8 cellular contexts compared by ENCODE assay signal in the genomic region with DNA sequence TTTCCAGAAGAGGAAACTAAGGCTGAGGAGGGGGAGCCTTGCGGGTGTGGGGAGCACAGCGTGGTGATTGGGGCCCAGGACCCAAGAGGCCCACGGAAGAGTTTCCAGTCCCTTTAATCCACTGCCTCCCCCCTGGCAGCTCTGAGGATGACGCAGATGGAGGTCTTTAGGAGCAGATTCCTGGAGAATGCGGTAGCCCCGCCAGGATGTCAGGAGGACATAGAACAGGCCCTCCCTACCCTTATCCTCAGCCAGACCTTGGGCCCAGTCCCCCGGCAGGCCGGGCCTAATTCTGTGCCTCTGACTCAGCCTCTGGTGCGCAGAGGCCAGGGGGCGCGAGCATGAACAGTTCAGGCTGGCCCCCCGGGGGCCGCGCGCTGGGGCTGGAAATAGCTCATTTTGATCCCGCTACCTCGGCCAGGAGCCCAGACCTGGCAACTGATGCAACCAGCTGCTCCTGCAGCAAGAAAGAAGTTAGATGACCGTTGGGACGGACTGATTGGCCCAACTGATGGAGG. TPM values are rescaled to one million over a fixed set of nuclear protein-coding genes. Genes with fewer than 3 reads are reported as not detected.
A peak's percentile ranks its signal among the peaks of the same experiment; 100 is the strongest.
DNase-seq lines count a peak whose midpoint lies in the region; ATAC-seq and TF ChIP-seq lines count a peak whose summit lies in the region.

No MANE protein-coding gene starts in this region.

- peak; percentile 93 for DNase-seq in ELF-1 (ENCODE audit: low read depth, low spot score)
- DNase-seq in activated CD4-positive, alpha-beta memory T cell treated with anti-CD3 and anti-CD28 coated beads, Interleukin-2, amount 10 ng/mL, durations not matched to agents 7 days and 5 days, result peak; percentile 41
- peak; percentile 95 for DNase-seq in fibroblast of pulmonary artery (ENCODE audit: low read depth)
- no peak for DNase-seq in GM13976 (ENCODE audit: low spot score)
- no peak for DNase-seq in stimulated activated CD4-positive, alpha-beta T cell treated with anti-CD3 and anti-CD28 coated beads, Interleukin-4, amount 100 ng/mL, for 4 hours

- ATAC-seq in HG03378 (IDR thresholded peaks at IDR 0.05; ENCODE audit: unreplicated experiment) (peak; percentile 2), GM21390 (IDR thresholded peaks at IDR 0.05; ENCODE audit: unreplicated experiment) (no peak)

- POLR2A ChIA-PET in activated CD4-positive, alpha-beta memory T cell treated with anti-CD3 and anti-CD28 coated beads, Interleukin-2, amount 10 ng/mL, durations not matched to agents 7 days and 5 days (lab: Charles Lee), result interaction anchor here (0.9 to 2.4 kb wide), 6 partner anchors 9 to 55 kb away, joined by 3 to 11 read pairs (median 4); partner anchors contain the start of genes IGFLR1, LIN37, PSENEN and U2AF1L4

- peaks cover 38% of the 10 kb centered on the region for H3K4me1 Mint-ChIP-seq in activated CD4-positive, alpha-beta memory T cell treated with anti-CD3 and anti-CD28 coated beads, Interleukin-2, amount 10 ng/mL, durations not matched to agents 7 days and 5 days
- peaks cover 32% of the 10 kb centered on the region for H3K4me1 Mint-ChIP-seq in nephron

- H3K27ac Mint-ChIP-seq in activated CD4-positive, alpha-beta memory T cell treated with anti-CD3 and anti-CD28 coated beads, Interleukin-2, amount 10 ng/mL, durations not matched to agents 7 days and 5 days, result peak overlapping the region; percentile 89
- H3K27ac Mint-ChIP-seq in nephron, result peak overlapping the region; percentile 95 to 98 (median 95)

- H3K4me3 Mint-ChIP-seq in activated CD4-positive, alpha-beta memory T cell treated with anti-CD3 and anti-CD28 coated beads, Interleukin-2, amount 10 ng/mL, durations not matched to agents 7 days and 5 days, result peak overlapping the region; percentile 85
- H3K4me3 Mint-ChIP-seq in nephron, result peak overlapping the region; percentile 92 to 97 (median 95)

- H3K36me3 Mint-ChIP-seq in activated CD4-positive, alpha-beta memory T cell treated with anti-CD3 and anti-CD28 coated beads, Interleukin-2, amount 10 ng/mL, durations not matched to agents 7 days and 5 days (ENCODE audit: low read depth), result peaks cover 31% of the 10 kb centered on the region
- peaks cover 26% of the 10 kb centered on the region for H3K36me3 Mint-ChIP-seq in nephron (ENCODE audit: low read depth)

- H3K9me3 Mint-ChIP-seq in activated CD4-positive, alpha-beta memory T cell treated with anti-CD3 and anti-CD28 coated beads, Interleukin-2, amount 10 ng/mL, durations not matched to agents 7 days and 5 days, result no peaks in the 10 kb centered on the region
- no peaks in the 10 kb centered on the region for H3K9me3 Mint-ChIP-seq in nephron

- in situ Hi-C loops in GM13976 (cut with MboI; ENCODE audit: low sequenced_read_pairs, unreplicated experiment), result no loop called here

- no peaks in the 10 kb centered on the region for H3K27me3 Mint-ChIP-seq in activated CD4-positive, alpha-beta memory T cell treated with anti-CD3 and anti-CD28 coated beads, Interleukin-2, amount 10 ng/mL, durations not matched to agents 7 days and 5 days
- H3K27me3 Mint-ChIP-seq in nephron (ENCODE audit: low read depth), result peaks cover 11% of the 10 kb centered on the region

- no peak for TF ChIP-seq CTCF in fibroblast of pulmonary artery (IDR thresholded peaks at IDR 0.05; ENCODE audit: low read length, missing control alignments)
- no peak for TF ChIP-seq CTCF in nephron (IDR thresholded peaks at IDR 0.05; ENCODE audit: unreplicated experiment in 3 of 3)
- no peak for TF ChIP-seq CTCF in GM13976 (IDR thresholded peaks at IDR 0.05; ENCODE audit: borderline replicate concordance, control extremely low read depth, extremely low read depth, insufficient read depth, missing control alignments)

- H3K4me3 ChIP-seq in fibroblast of pulmonary artery (replicated peaks; ENCODE audit: low read depth, low read length), result peak overlapping the region; percentile 59

- CTCF ChIA-PET in activated CD4-positive, alpha-beta memory T cell treated with anti-CD3 and anti-CD28 coated beads, Interleukin-2, amount 10 ng/mL, durations not matched to agents 7 days and 5 days (lab: Charles Lee), result interaction anchor here (0.9 to 1.6 kb wide), 3 partner anchors 9 to 174 kb away, joined by 3 to 6 read pairs (median 3); partner anchors contain the start of gene LIN37

RNA-seq across cellular contexts. Expression of gene HSPB6, which starts 0.5 kb away (rescaled TPM):
- under 1 TPM in 1 of 2 experiments, not detected in 1; 0.48 TPM for total RNA-seq in activated CD4-positive, alpha-beta memory T cell treated with anti-CD3 and anti-CD28 coated beads, Interleukin-2, amount 10 ng/mL, durations not matched to agents 7 days and 5 days

RNA-seq across cellular contexts. Expression of gene PROSER3, which starts 0.7 kb away (rescaled TPM):
- 10 to 100 TPM; 47.1 to 52.4 TPM for total RNA-seq in activated CD4-positive, alpha-beta memory T cell treated with anti-CD3 and anti-CD28 coated beads, Interleukin-2, amount 10 ng/mL, durations not matched to agents 7 days and 5 days

RNA-seq across cellular contexts. Expression of gene LIN37, which starts 8.9 kb away (rescaled TPM):
- 10 to 100 TPM; 13.1 to 16.2 TPM for total RNA-seq in activated CD4-positive, alpha-beta memory T cell treated with anti-CD3 and anti-CD28 coated beads, Interleukin-2, amount 10 ng/mL, durations not matched to agents 7 days and 5 days

RNA-seq across cellular contexts. Expression of gene PSENEN, which starts 11.8 kb away (rescaled TPM):
- 10 to 100 TPM; 48.1 to 51.3 TPM for total RNA-seq in activated CD4-positive, alpha-beta memory T cell treated with anti-CD3 and anti-CD28 coated beads, Interleukin-2, amount 10 ng/mL, durations not matched to agents 7 days and 5 days

RNA-seq across cellular contexts. Expression of gene U2AF1L4, which starts 12.1 kb away (rescaled TPM):
- total RNA-seq in activated CD4-positive, alpha-beta memory T cell treated with anti-CD3 and anti-CD28 coated beads, Interleukin-2, amount 10 ng/mL, durations not matched to agents 7 days and 5 days, result 10 to 100 TPM; 35.5 to 36.2 TPM

Comparison
In these comparisons a context has a peak if more than half of its experiments do, and no peak if none do; other contexts are left out.
1. DNase-seq: peak in ELF-1 (single experiment), activated CD4-positive, alpha-beta memory T cell treated with anti-CD3 and anti-CD28 coated beads, Interleukin-2, amount 10 ng/mL, durations not matched to agents 7 days and 5 days (single experiment) and fibroblast of pulmonary artery (single experiment); none in GM13976 (single experiment) and stimulated activated CD4-positive, alpha-beta T cell treated with anti-CD3 and anti-CD28 coated beads, Interleukin-4, amount 100 ng/mL, for 4 hours (0 of 2).